Comparison of ENCODE assay signal across 30 cellular contexts in genomic region chr2:170189757-170190156, GRCh38. TPM values are rescaled to one million over a fixed set of nuclear protein-coding genes. Genes with fewer than 3 reads are reported as not detected.
"Had no signal": no experiment of that assay in that cellular context is flagged by ENCODE, and none has a peak within 500 bp of the region (broad histone marks: within the 10 kb centered on the region; RNA-seq: fewer than 3 reads in every experiment).

No MANE protein-coding gene starts in this region.

- H3K4me1 Mint-ChIP-seq: activated CD4-positive, alpha-beta T cell treated with anti-CD3 and anti-CD28 coated beads, Interleukin-2, amount 10 ng/mL, durations not matched to agents 7 days and 5 days; activated naive CD8-positive, alpha-beta T cell treated with anti-CD3 and anti-CD28 coated beads, Interleukin-2, amount 50 U/mL, for 24 hours; brain; central memory CD8-positive, alpha-beta T cell had no signal

- H3K27me3 ChIP-seq: cardiac muscle cell, MG63 had no signal

- ATAC-seq: activated naive CD8-positive, alpha-beta T cell treated with anti-CD3 and anti-CD28 coated beads, Interleukin-2, amount 50 U/mL, for 24 hours; activated T-cell treated with anti-CD3 and anti-CD28 coated beads, Interleukin-2, amount 50 U/mL, for 4 hours; Panc1 had no signal

- DNase-seq: activated CD4-positive, alpha-beta T cell treated with anti-CD3 and anti-CD28 coated beads, Interleukin-2, amount 10 ng/mL, durations not matched to agents 7 days and 5 days; activated CD4-positive, alpha-beta T cell treated with anti-CD3 and anti-CD28 coated beads, Interleukin-2, amount 50 U/mL, for 48 hours; activated CD8-positive, alpha-beta memory T cell treated with anti-CD3 and anti-CD28 coated beads, Interleukin-2, amount 50 U/mL, for 4 hours; activated gamma-delta T cell treated with Interleukin-2 at 50 U/mL for 16 hours; activated naive CD4-positive, alpha-beta T cell treated with anti-CD3 and anti-CD28 coated beads for 36 hours; activated naive CD8-positive, alpha-beta T cell treated with anti-CD3 and anti-CD28 coated beads, Interleukin-2, amount 50 U/mL, for 24 hours; activated T-cell treated with anti-CD3 and anti-CD28 coated beads for 4 hours; activated T-cell treated with anti-CD3 and anti-CD28 coated beads, Interleukin-2, amount 50 U/mL, for 4 hours; anterior cingulate cortex; Karpas-422; KBM-7; MG63; NCI-H1048; NCI-H1436 treated with DMSO at 0.1 percent for 48 hours; NCI-H187; NCI-H2081; NCI-H345; NCI-H524 treated with DMSO at 0.1 percent for 48 hours; SHP77; SJCRH30; T1000; WERI-Rb-1 had no signal

- H3K4me3 ChIP-seq: cardiac muscle cell, MG63, SJCRH30, SK-N-MC had no signal

- H3K9me3 ChIP-seq: SJCRH30 had no signal

- H3K4me3 Mint-ChIP-seq: activated CD4-positive, alpha-beta T cell treated with anti-CD3 and anti-CD28 coated beads, Interleukin-2, amount 10 ng/mL, durations not matched to agents 7 days and 5 days; activated naive CD4-positive, alpha-beta T cell treated with anti-CD3 and anti-CD28 coated beads for 36 hours; activated naive CD8-positive, alpha-beta T cell; activated naive CD8-positive, alpha-beta T cell treated with anti-CD3 and anti-CD28 coated beads, Interleukin-2, amount 50 U/mL, for 24 hours; activated T-cell treated with anti-CD3 and anti-CD28 coated beads, Interleukin-2, amount 50 U/mL, for 4 hours; activated T-helper 1 cell treated with anti-CD3 and anti-CD28 coated beads, Interleukin-12 subunit alpha, Interleukin-12 subunit beta, Interleukin-2, Interleukin-4 antibody, amounts not matched to agents 30 ng/mL and 10 ng/mL and 1 ng/mL, durations not matched to agents 14 hours and 24 hours and 36 hours; brain; central memory CD8-positive, alpha-beta T cell had no signal

- H3K27ac ChIP-seq: cardiac muscle cell, SJCRH30, SK-N-MC, WERI-Rb-1 had no signal

- H3K27ac Mint-ChIP-seq: activated CD4-positive, alpha-beta T cell treated with anti-CD3 and anti-CD28 coated beads, Interleukin-2, amount 10 ng/mL, durations not matched to agents 7 days and 5 days; activated naive CD4-positive, alpha-beta T cell treated with anti-CD3 and anti-CD28 coated beads for 36 hours; activated naive CD8-positive, alpha-beta T cell; activated naive CD8-positive, alpha-beta T cell treated with anti-CD3 and anti-CD28 coated beads, Interleukin-2, amount 50 U/mL, for 24 hours; activated T-helper 1 cell treated with anti-CD3 and anti-CD28 coated beads, Interleukin-12 subunit alpha, Interleukin-12 subunit beta, Interleukin-2, Interleukin-4 antibody, amounts not matched to agents 30 ng/mL and 10 ng/mL and 1 ng/mL, durations not matched to agents 14 hours and 24 hours and 36 hours had no signal

- H3K36me3 ChIP-seq: cardiac muscle cell, MG63, SJCRH30, WERI-Rb-1 had no signal

- H3K4me1 ChIP-seq: SJCRH30 had no signal

RNA-seq across cellular contexts. Expression of gene MYO3B, which starts 11.8 kb away (rescaled TPM):
- total RNA-seq: cardiac muscle cell, NCI-H460 had no signal
- polyA plus RNA-seq: cardiac muscle cell had no signal
